ENCODE assay signal across 12 cellular contexts in the genomic region with DNA sequence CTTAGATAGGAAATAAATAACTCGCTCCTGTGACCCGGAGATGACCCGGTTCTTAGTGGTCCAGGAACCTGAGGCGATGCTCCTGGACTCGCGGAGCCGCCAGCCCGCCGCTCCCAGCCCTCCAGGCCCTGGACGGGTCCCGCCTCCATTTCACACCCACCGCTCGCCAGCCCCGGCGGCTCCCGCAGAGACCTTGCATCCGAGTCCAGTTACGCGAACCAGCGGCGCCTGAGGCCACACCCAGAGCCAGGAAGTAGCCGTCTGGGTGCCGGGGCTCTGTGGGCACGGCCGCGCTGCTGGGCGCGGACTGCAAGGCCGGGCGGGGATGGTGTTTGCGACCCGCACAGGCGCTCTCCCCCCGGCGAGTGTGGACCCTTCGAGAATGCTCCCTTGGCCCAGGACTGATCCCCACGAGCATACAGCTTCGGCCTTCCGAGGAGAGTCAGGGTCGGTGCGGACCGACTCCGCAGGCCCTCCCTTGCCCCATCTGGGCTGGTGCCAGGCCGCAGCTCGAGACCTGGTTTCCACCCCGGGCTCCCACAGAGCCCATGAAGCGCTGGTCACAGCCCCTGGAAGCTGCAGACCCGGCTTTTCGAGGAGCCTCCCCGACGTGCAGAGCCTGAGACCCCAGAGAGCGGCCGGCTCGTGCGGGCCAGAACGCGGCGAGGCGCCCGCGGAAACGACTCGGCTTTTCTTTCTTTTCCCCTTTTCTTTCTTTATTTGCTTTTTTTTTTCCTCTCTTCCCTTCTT. TPM values are rescaled to one million over a fixed set of nuclear protein-coding genes. Genes with fewer than 3 reads are reported as not detected.
DNase-seq lines count a peak whose midpoint lies in the region; ATAC-seq and TF ChIP-seq lines count a peak whose summit lies in the region.
"Had no signal": no experiment of that assay in that cellular context is flagged by ENCODE, and none has a peak within 500 bp of the region (broad histone marks: within the 10 kb centered on the region; RNA-seq: fewer than 3 reads in every experiment).

No MANE protein-coding gene starts in this region.

- H3K4me3 ChIP-seq in coronary artery (peak overlapping the region; percentile 42), mucosa of descending colon (no peak overlapping the region), transverse colon (peak overlapping the region in 1 of 4 donors; percentile 14)

- no peaks in the 10 kb centered on the region for H3K36me3 ChIP-seq in mucosa of descending colon (ENCODE audit: low read depth)
- no peaks in the 10 kb centered on the region for H3K36me3 ChIP-seq in transverse colon

- intact Hi-C loops in Right ventricle myocardium inferior (cut with DNase I) (loop anchor here (5.0 kb wide), 2 partner anchors 133 to 803 kb away; no protein-coding TSS in a partner anchor), Right ventricle myocardium superior (cut with DNase I) (no loop called here), mucosa of descending colon (cut with DNase I, micrococcal nuclease) (no loop called here), transverse colon (cut with DNase I; ENCODE audit: low total_unique reads) (no loop called here)

- peaks cover 68% of the 10 kb centered on the region for H3K27me3 ChIP-seq in transverse colon

- TF ChIP-seq CTCF in coronary artery (IDR thresholded peaks at IDR 0.05) (no peak), mucosa of descending colon (IDR thresholded peaks at IDR 0.05) (no peak), transverse colon (IDR thresholded peaks at IDR 0.05) (no peak)

- no peak for ATAC-seq in Right ventricle myocardium inferior
- ATAC-seq in Right ventricle myocardium superior (ENCODE audit: poor library complexity): no peak
- ATAC-seq in mucosa of descending colon: peak; percentile 57
- ATAC-seq: activated naive CD4-positive, alpha-beta T cell treated with anti-CD3 and anti-CD28 coated beads, Interleukin-2, amount 50 U/mL, for 72 hours had no signal

- DNase-seq in Right ventricle myocardium inferior (ENCODE audit: missing footprints): peak; percentile 69
- no peak for DNase-seq in Right ventricle myocardium superior
- DNase-seq in coronary artery (ENCODE audit: low spot score): no peak
- peak in 2 of 3 donors; percentile 43 to 58 for DNase-seq in mucosa of descending colon
- DNase-seq in transverse colon: peak; percentile 43
- DNase-seq in COR-L47 (lab: John Stamatoyannopoulos, UW): no peak
- no peak for DNase-seq in glomerular visceral epithelial cell (ENCODE audit: extremely low spot score)
- DNase-seq in CD1c-positive myeloid dendritic cell (ENCODE audit: extremely low spot score): no peak
- DNase-seq: foreskin fibroblast; NCI-H2081; stimulated activated CD4-positive, alpha-beta T cell treated with anti-CD3 and anti-CD28 coated beads, Interleukin-15, amount 100 ng/mL, for 24 hours had no signal

- TF ChIP-seq POLR2A in transverse colon (IDR thresholded peaks at IDR 0.05): no peak

- H3K27ac ChIP-seq in coronary artery (no peak overlapping the region), transverse colon (no peak overlapping the region)

- WGBS in transverse colon (ENCODE audit: low coverage in 1 of 2), 2 donors: 16% methylated on average over 63 of the region's 63 CpGs; no CpG with 5 or more reads in 1 of the 2 donors

- in situ Hi-C loops in transverse colon (cut with MboI; ENCODE audit: low pct_ligation_motif_present in 1 of 4, low pct_unique_long_range_greater_than_20kb in 1 of 4, low sequenced_read_pairs in 3 of 4): loop anchor here (10.0 to 25.0 kb wide), 4 partner anchors 266 to 798 kb away; no protein-coding TSS in a partner anchor

- H3K4me1 ChIP-seq in mucosa of descending colon (ENCODE audit: low read depth) (peaks cover 20% of the 10 kb centered on the region), transverse colon (peaks cover 18 to 40% (median 33%) of the 10 kb centered on the region in 4 donors)

- no peak for TF ChIP-seq EP300 in transverse colon (IDR thresholded peaks at IDR 0.05; ENCODE audit: low read depth)

- H3K9me3 ChIP-seq in mucosa of descending colon (no peaks in the 10 kb centered on the region), transverse colon (no peaks in the 10 kb centered on the region)

RNA-seq across cellular contexts. Expression of a gene that starts 5.2 kb away (rescaled TPM):
- total RNA-seq in Right ventricle myocardium inferior: not detected
- not detected for total RNA-seq in Right ventricle myocardium superior
- total RNA-seq in mucosa of descending colon: under 1 TPM in 1 of 3 donors, not detected in 2; 0.17 TPM
- not detected for total RNA-seq in transverse colon

Comparison
In these comparisons a context has a peak if more than half of its experiments do, and no peak if none do; other contexts are left out.
1. DNase-seq: peak in Right ventricle myocardium inferior (single experiment), mucosa of descending colon (2 of 3) and transverse colon (single experiment); none in Right ventricle myocardium superior (single experiment), coronary artery (single experiment), COR-L47 (single experiment), glomerular visceral epithelial cell (single experiment) and CD1c-positive myeloid dendritic cell (single experiment).